ENCODE assay signal across 8 cellular contexts in genomic region chr12:121802843-121803698, GRCh38. TPM values are rescaled to one million over a fixed set of nuclear protein-coding genes. Genes with fewer than 3 reads are reported as not detected.
A peak's percentile ranks its signal among the peaks of the same experiment; 100 is the strongest.
DNase-seq lines count a peak whose midpoint lies in the region; ATAC-seq and TF ChIP-seq lines count a peak whose summit lies in the region.

No MANE protein-coding gene starts in this region.

- H3K4me3 ChIP-seq in GM06990 (replicated peaks; ENCODE audit: low read depth, low read length) = peak overlapping the region; percentile 82
- peak overlapping the region; percentile 92 for H3K4me3 ChIP-seq in adipocyte (ENCODE audit: low read length)
- peak overlapping the region; percentile 77 for H3K4me3 ChIP-seq in ovary
- peak overlapping the region; percentile 90 to 91 for H3K4me3 ChIP-seq in tibial artery

- peak; percentile 98 for TF ChIP-seq POLR2A in ovary (IDR thresholded peaks at IDR 0.05)

- H3K36me3 ChIP-seq in GM06990 (ENCODE audit: control insufficient read depth, insufficient read depth, low read length) (peaks cover 12% of the 10 kb centered on the region), adipocyte (ENCODE audit: control insufficient read depth, insufficient read depth, low read length, severe bottlenecking) (peaks cover 12% of the 10 kb centered on the region), ovary (no peaks in the 10 kb centered on the region), tibial artery (peaks cover 0 to 10% (median 9%) of the 10 kb centered on the region in 3 donors)

- H3K9ac ChIP-seq in adipocyte (ENCODE audit: low read length) = peak overlapping the region; percentile 100

- DNase-seq in GM06990 (ENCODE audit: extremely low read depth, insufficient read length) (peak; percentile 97), NCI-H1436 treated with DMSO at 0.1 percent for 48 hours (lab: John Stamatoyannopoulos, UW) (peak; percentile 90), SW480 (ENCODE audit: low spot score) (peak; percentile 96), adipocyte (ENCODE audit: low read depth) (peak; percentile 97), Right ventricle myocardium superior (peak; percentile 94), ovary (peak; percentile 90 to 94 (median 92)), tibial artery (peak; percentile 91 to 94)

- H3K9me3 ChIP-seq in adipocyte (ENCODE audit: control insufficient read depth, low read length) (no peaks in the 10 kb centered on the region), ovary (no peaks in the 10 kb centered on the region), tibial artery (no peaks in the 10 kb centered on the region)

- peak overlapping the region; percentile 100 for H3K27ac ChIP-seq in ovary
- H3K27ac ChIP-seq in tibial artery = peak overlapping the region; percentile 100

- TF ChIP-seq EP300 in ovary (IDR thresholded peaks at IDR 0.05) = no peak

- TF ChIP-seq CTCF in GM06990 (IDR thresholded peaks at IDR 0.05; ENCODE audit: insufficient read depth, low read length, poor library complexity, severe bottlenecking) (no peak), ovary (IDR thresholded peaks at IDR 0.05) (peak in 1 of 3 donors; percentile 7), tibial artery (IDR thresholded peaks at IDR 0.05) (no peak)

- H3K4me1 ChIP-seq in adipocyte (ENCODE audit: control insufficient read depth, insufficient read depth, low read length) = peaks cover 32% of the 10 kb centered on the region
- H3K4me1 ChIP-seq in ovary (ENCODE audit: insufficient read depth) = peaks cover 18% of the 10 kb centered on the region
- peaks cover 0 to 43% (median 36%) of the 10 kb centered on the region in 4 donors for H3K4me1 ChIP-seq in tibial artery

- 0 to 1% (median 1%) methylated on average over 65 of the region's 65 CpGs for WGBS in ovary, 3 donors

- intact Hi-C loops in Right ventricle myocardium superior (cut with DNase I) = no loop called here
- intact Hi-C loops in ovary (cut with DNase I) = loop anchor here in 1 of 4 donors (10.0 kb wide), 1 partner anchor 322 kb away; no protein-coding TSS in a partner anchor
- intact Hi-C loops in tibial artery (cut with DNase I; ENCODE audit: low total_unique reads) = no loop called here

- peak; percentile 37 for ATAC-seq in HG02642 (IDR thresholded peaks at IDR 0.05; ENCODE audit: poor library complexity, unreplicated experiment)
- peak; percentile 53 for ATAC-seq in Right ventricle myocardium superior (ENCODE audit: poor library complexity)

- H3K27me3 ChIP-seq in GM06990 (replicated peaks; ENCODE audit: control insufficient read depth, insufficient read depth, low read length) = no peaks in the 10 kb centered on the region
- H3K27me3 ChIP-seq in adipocyte (replicated peaks; ENCODE audit: control insufficient read depth, insufficient read depth, low read length) = no peaks in the 10 kb centered on the region
- H3K27me3 ChIP-seq in ovary = no peaks in the 10 kb centered on the region
- H3K27me3 ChIP-seq in tibial artery = no peaks in the 10 kb centered on the region

RNA-seq across cellular contexts. Expression of gene SETD1B, which starts 0.7 kb away (rescaled TPM):
- 8.6 TPM for total RNA-seq in Right ventricle myocardium superior
- 10 to 100 TPM in 5 of 7 donors, 1 to 10 TPM in 2; 8.7 to 44.6 (median 31.7) TPM for total RNA-seq in ovary
- 10 to 100 TPM in 1 of 2 donors, 1 to 10 TPM in 1; 6.2 to 15.5 TPM for polyA plus RNA-seq in ovary

RNA-seq across cellular contexts. Expression of gene RHOF, which starts 9.6 kb away (rescaled TPM):
- total RNA-seq in Right ventricle myocardium superior (41.8 TPM), ovary (10 to 100 TPM in 6 of 7 donors, 1 to 10 TPM in 1; 9.3 to 37.3 (median 18.2) TPM)
- 1 to 10 TPM; 3.7 to 7.9 TPM for polyA plus RNA-seq in ovary

RNA-seq across cellular contexts. Expression of gene HPD, which starts 55.6 kb away (rescaled TPM):
- total RNA-seq in Right ventricle myocardium superior (2.7 TPM), ovary (1 to 10 TPM; 1.2 to 7.2 (median 4.4) TPM)
- polyA plus RNA-seq in ovary = 1 to 10 TPM; 1.3 to 4.0 TPM

Comparison
In these comparisons a context has a peak if more than half of its experiments do, and no peak if none do; other contexts are left out.
1. Peak in every context shown above with its lines: DNase-seq, ATAC-seq, H3K4me3 ChIP-seq and H3K27ac ChIP-seq.